In the genomic region with DNA sequence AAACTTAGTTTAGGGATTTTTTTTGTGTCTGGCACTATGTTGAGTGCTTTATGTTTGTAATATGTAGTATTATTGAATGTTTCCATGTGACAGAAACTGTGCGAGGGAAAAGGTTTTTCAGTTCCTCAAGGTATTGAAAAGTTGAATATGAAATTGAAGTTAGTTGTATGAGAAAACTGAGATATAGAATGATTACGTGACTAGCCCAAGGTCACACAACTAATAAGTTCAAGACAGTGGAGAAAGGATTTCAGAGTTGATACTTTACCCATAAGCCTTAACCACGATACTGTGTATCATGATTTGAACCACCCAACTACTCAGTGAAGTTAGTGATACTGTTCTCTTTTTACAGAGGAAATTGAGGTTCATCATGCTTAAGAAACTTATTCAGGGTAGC, we compare ENCODE assay signal across 13 cellular contexts. TPM values are rescaled to one million over a fixed set of nuclear protein-coding genes. Genes with fewer than 3 reads are reported as not detected.
DNase-seq lines count a peak whose midpoint lies in the region; ATAC-seq and TF ChIP-seq lines count a peak whose summit lies in the region.
"Had no signal": no experiment of that assay in that cellular context is flagged by ENCODE, and none has a peak within 500 bp of the region (broad histone marks: within the 10 kb centered on the region; RNA-seq: fewer than 3 reads in every experiment).

No MANE protein-coding gene starts in this region.

- H3K9me3 Mint-ChIP-seq in activated naive CD8-positive, alpha-beta T cell treated with anti-CD3 and anti-CD28 coated beads, Interleukin-2, amount 10 ng/mL, durations not matched to agents 7 days and 5 days = no peaks in the 10 kb centered on the region

- peaks cover 9% of the 10 kb centered on the region for H3K36me3 Mint-ChIP-seq in activated naive CD8-positive, alpha-beta T cell treated with anti-CD3 and anti-CD28 coated beads, Interleukin-2, amount 10 ng/mL, durations not matched to agents 7 days and 5 days

- H3K4me1 Mint-ChIP-seq in activated naive CD8-positive, alpha-beta T cell treated with anti-CD3 and anti-CD28 coated beads, Interleukin-2, amount 10 ng/mL, durations not matched to agents 7 days and 5 days = peaks cover 40% of the 10 kb centered on the region

- no peaks in the 10 kb centered on the region for H3K27me3 Mint-ChIP-seq in activated naive CD8-positive, alpha-beta T cell treated with anti-CD3 and anti-CD28 coated beads, Interleukin-2, amount 10 ng/mL, durations not matched to agents 7 days and 5 days

- peak overlapping the region; percentile 3; the same call in 1 of the 2 replicates for H3K4me3 ChIP-seq in GM12865 (ENCODE audit: low read depth, low read length)
- H3K4me3 ChIP-seq: skin epidermis had no signal

- POLR2A ChIA-PET in activated naive CD8-positive, alpha-beta T cell treated with anti-CD3 and anti-CD28 coated beads, Interleukin-2, amount 10 ng/mL, durations not matched to agents 7 days and 5 days (lab: Charles Lee) = no interaction called here
- POLR2A ChIA-PET in HEK293T (lab: Yijun Ruan, JAX) = no interaction called here

- TF ChIP-seq CTCF in GM12865 (IDR thresholded peaks at IDR 0.05; ENCODE audit: insufficient read depth, low read depth, low read length, missing control alignments) = no peak

- CTCF ChIA-PET in HEK293T (lab: Yijun Ruan, JAX) = no interaction called here

- H3K4me3 Mint-ChIP-seq in activated naive CD8-positive, alpha-beta T cell treated with anti-CD3 and anti-CD28 coated beads, Interleukin-2, amount 10 ng/mL, durations not matched to agents 7 days and 5 days = peak overlapping the region; percentile 20

- peak; percentile 55 for DNase-seq in GM12865 (ENCODE audit: low read depth)
- DNase-seq in activated naive CD8-positive, alpha-beta T cell treated with anti-CD3 and anti-CD28 coated beads, Interleukin-2, amount 10 ng/mL, durations not matched to agents 7 days and 5 days = no peak
- DNase-seq in NCI-H2227 treated with DMSO at 0.1 percent for 48 hours (lab: John Stamatoyannopoulos, UW) = no peak
- no peak for DNase-seq in putamen (ENCODE audit: low spot score)
- DNase-seq in kidney glomerular epithelial cell (lab: John Stamatoyannopoulos, UW) = no peak
- DNase-seq in HEK293T (ENCODE audit: extremely low spot score) = no peak
- DNase-seq: GOT3; NCI-H774; stimulated activated naive CD4-positive, alpha-beta T cell had no signal

- ATAC-seq in GM19452 (IDR thresholded peaks at IDR 0.05; ENCODE audit: unreplicated experiment) = peak; percentile 42
- ATAC-seq in HG03175 (IDR thresholded peaks at IDR 0.05; ENCODE audit: unreplicated experiment) = peak; percentile 42
- ATAC-seq in activated naive CD8-positive, alpha-beta T cell treated with anti-CD3 and anti-CD28 coated beads, Interleukin-2, amount 10 ng/mL, durations not matched to agents 7 days and 5 days (ENCODE audit: low read depth) = peak; percentile 43
- ATAC-seq: left lobe of liver had no signal

- H3K27ac Mint-ChIP-seq in activated naive CD8-positive, alpha-beta T cell treated with anti-CD3 and anti-CD28 coated beads, Interleukin-2, amount 10 ng/mL, durations not matched to agents 7 days and 5 days = no peak overlapping the region

TF ChIP-seq in HEK293T, 16 proteins besides CTCF, POLR2A, EP300 and RAD21:
- TF ChIP-seq FOXK2 (IDR thresholded peaks at IDR 0.05) = no peak
- TF ChIP-seq ARNT (IDR thresholded peaks at IDR 0.05) = no peak
- no peak for TF ChIP-seq NFRKB (IDR thresholded peaks at IDR 0.05)
- TF ChIP-seq TARDBP (IDR thresholded peaks at IDR 0.05) = no peak
- no peak for TF ChIP-seq SP1 (IDR thresholded peaks at IDR 0.05)

RNA-seq across cellular contexts. Expression of a gene that starts 5.7 kb away (rescaled TPM):
- 10 to 100 TPM; 70.3 to 77.7 TPM for total RNA-seq in activated naive CD8-positive, alpha-beta T cell treated with anti-CD3 and anti-CD28 coated beads, Interleukin-2, amount 10 ng/mL, durations not matched to agents 7 days and 5 days
